11 cellular contexts compared by ENCODE assay signal in genomic region chr16:85699628-85700027, GRCh38. TPM values are rescaled to one million over a fixed set of nuclear protein-coding genes. Genes with fewer than 3 reads are reported as not detected.
DNase-seq lines count a peak whose midpoint lies in the region; ATAC-seq and TF ChIP-seq lines count a peak whose summit lies in the region.
"Had no signal": no experiment of that assay in that cellular context is flagged by ENCODE, and none has a peak within 500 bp of the region (broad histone marks: within the 10 kb centered on the region; RNA-seq: fewer than 3 reads in every experiment).

No MANE protein-coding gene starts in this region.

- H3K4me3 ChIP-seq in MG63 (no peak overlapping the region), choroid plexus epithelial cell (ENCODE audit: low read depth, low read length) (no peak overlapping the region), lung (no peak overlapping the region)
- no peak overlapping the region for H3K4me3 ChIP-seq in CD8-positive, alpha-beta T cell (ENCODE audit: low read depth, low read length)

- H3K27me3 ChIP-seq in MG63 (no peaks in the 10 kb centered on the region), lung (ENCODE audit: control insufficient read depth, insufficient read depth) (no peaks in the 10 kb centered on the region)
- H3K27me3 ChIP-seq in CD8-positive, alpha-beta T cell (ENCODE audit: insufficient read depth, low read length), result no peaks in the 10 kb centered on the region

- H3K27ac ChIP-seq in lung (ENCODE audit: low read depth in 1 of 2, low read length in 1 of 2), result no peak overlapping the region
- no peak overlapping the region for H3K27ac ChIP-seq in CD8-positive, alpha-beta T cell (ENCODE audit: low read depth, low read length)
- H3K27ac ChIP-seq: C4-2B had no signal

- H3K9me3 Mint-ChIP-seq in CD8-positive, alpha-beta T cell, result no peaks in the 10 kb centered on the region

- DNase-seq in AG08396 (ENCODE audit: low spot score) (peak; percentile 76), MG63 (peak; percentile 51), choroid plexus epithelial cell (ENCODE audit: low read depth) (peak; percentile 48), lung (ENCODE audit: low spot score) (no peak), NCI-H524 treated with DMSO at 0.1 percent for 48 hours (lab: John Stamatoyannopoulos, UW) (no peak)
- DNase-seq in stimulated activated naive CD4-positive, alpha-beta T cell (lab: John Stamatoyannopoulos, UW), result no peak
- no peak for DNase-seq in activated CD4-positive, CD25-positive, alpha-beta regulatory T cell treated with anti-CD3 and anti-CD28 coated beads, Interleukin-2, amount 50 U/mL, for 72 hours
- DNase-seq in CD8-positive, alpha-beta T cell, result no peak
- DNase-seq: cerebellar nuclear complex, NCI-H2171 treated with DMSO at 0.1 percent for 48 hours had no signal

- H3K4me3 Mint-ChIP-seq in CD8-positive, alpha-beta T cell, result no peak overlapping the region

- H3K36me3 Mint-ChIP-seq in CD8-positive, alpha-beta T cell, result no peaks in the 10 kb centered on the region

- TF ChIP-seq CTCF in choroid plexus epithelial cell (conservative IDR thresholded peaks at IDR 0.05; ENCODE audit: low read depth, low read length) (no peak), lung (IDR thresholded peaks at IDR 0.05; ENCODE audit: control extremely low read depth, extremely low read depth) (no peak)
- TF ChIP-seq CTCF in CD8-positive, alpha-beta T cell (IDR thresholded peaks at IDR 0.05), result no peak

- H3K36me3 ChIP-seq in MG63, result no peaks in the 10 kb centered on the region
- H3K36me3 ChIP-seq in lung (ENCODE audit: control insufficient read depth in 2 of 2, insufficient read depth in 2 of 2, low read length in 2 of 2), result no peaks in the 10 kb centered on the region
- H3K36me3 ChIP-seq in CD8-positive, alpha-beta T cell (ENCODE audit: insufficient read depth, low read length), result no peaks in the 10 kb centered on the region

- POLR2A ChIA-PET in CD8-positive, alpha-beta T cell (lab: Charles Lee), result no interaction called here

- peaks cover 8% of the 10 kb centered on the region for H3K27me3 Mint-ChIP-seq in CD8-positive, alpha-beta T cell (ENCODE audit: low read depth)

- no peaks in the 10 kb centered on the region for H3K4me1 Mint-ChIP-seq in CD8-positive, alpha-beta T cell (ENCODE audit: low read depth)

- no peaks in the 10 kb centered on the region for H3K9me3 ChIP-seq in MG63
- peaks cover 0 to 2% of the 10 kb centered on the region in 2 donors for H3K9me3 ChIP-seq in lung (ENCODE audit: control insufficient read depth in 2 of 2, insufficient read depth in 1 of 2, low read length in 1 of 2)
- no peaks in the 10 kb centered on the region for H3K9me3 ChIP-seq in CD8-positive, alpha-beta T cell (ENCODE audit: low read length)

- no peaks in the 10 kb centered on the region for H3K4me1 ChIP-seq in lung (ENCODE audit: control insufficient read depth in 2 of 2, insufficient read depth in 2 of 2, low read length in 2 of 2)
- no peaks in the 10 kb centered on the region for H3K4me1 ChIP-seq in CD8-positive, alpha-beta T cell (ENCODE audit: insufficient read depth, low read length)

- CTCF ChIA-PET in CD8-positive, alpha-beta T cell (lab: Charles Lee), result interaction anchor here (1.2 kb wide), 1 partner anchor 16 kb away, joined by 4 read pairs; no protein-coding TSS in a partner anchor

- no peak overlapping the region for H3K27ac Mint-ChIP-seq in CD8-positive, alpha-beta T cell

- WGBS in lung, 2 donors, result 54 to 71% methylated on average over 7 of the region's 7 CpGs

- intact Hi-C loops in CD8-positive, alpha-beta T cell (cut with DNase I, micrococcal nuclease), result no loop called here

- ATAC-seq in lung (ENCODE audit: insufficient read depth, low FRiP score), result peak; percentile 23
- ATAC-seq in CD8-positive, alpha-beta T cell, result no peak

RNA-seq across cellular contexts. Expression of gene GINS2, which starts 10.9 kb away (rescaled TPM):
- 12.8 and 19.2 TPM in 2 replicates for total RNA-seq in MG63 (2014; rRNA removed; shearing (Covaris generic); ENCODE audit: low replicate concordance)
- 1 to 10 TPM; 2.5 to 3.1 TPM for total RNA-seq in lung
- 1 to 10 TPM; 1.6 to 2.4 TPM for polyA plus RNA-seq in lung
- total RNA-seq in CD8-positive, alpha-beta T cell, result 1 to 10 TPM in 1 of 2 experiments, under 1 TPM in 1; 0.58 to 1.0 TPM

RNA-seq across cellular contexts. Expression of gene C16orf74, which starts 51.3 kb away (rescaled TPM):
- 4.6 and 8.7 TPM in 2 replicates for total RNA-seq in MG63 (2014; rRNA removed; shearing (Covaris generic); ENCODE audit: low replicate concordance)
- 1 to 10 TPM; 2.8 to 7.9 TPM for total RNA-seq in lung
- polyA plus RNA-seq in lung, result 1 to 10 TPM; 2.6 to 4.0 TPM
- 1 to 10 TPM; 2.3 to 3.5 TPM for total RNA-seq in CD8-positive, alpha-beta T cell

Comparison
In these comparisons a context has a peak if more than half of its experiments do, and no peak if none do; other contexts are left out.
1. DNase-seq: peak in AG08396 (single experiment), MG63 (single experiment) and choroid plexus epithelial cell (single experiment); none in lung (single experiment), stimulated activated naive CD4-positive, alpha-beta T cell (0 of 6), NCI-H524 treated with DMSO at 0.1 percent for 48 hours (single experiment), activated CD4-positive, CD25-positive, alpha-beta regulatory T cell treated with anti-CD3 and anti-CD28 coated beads, Interleukin-2, amount 50 U/mL, for 72 hours (single experiment) and CD8-positive, alpha-beta T cell (0 of 7).